ENCODE assay signal across 8 cellular contexts in the genomic region with DNA sequence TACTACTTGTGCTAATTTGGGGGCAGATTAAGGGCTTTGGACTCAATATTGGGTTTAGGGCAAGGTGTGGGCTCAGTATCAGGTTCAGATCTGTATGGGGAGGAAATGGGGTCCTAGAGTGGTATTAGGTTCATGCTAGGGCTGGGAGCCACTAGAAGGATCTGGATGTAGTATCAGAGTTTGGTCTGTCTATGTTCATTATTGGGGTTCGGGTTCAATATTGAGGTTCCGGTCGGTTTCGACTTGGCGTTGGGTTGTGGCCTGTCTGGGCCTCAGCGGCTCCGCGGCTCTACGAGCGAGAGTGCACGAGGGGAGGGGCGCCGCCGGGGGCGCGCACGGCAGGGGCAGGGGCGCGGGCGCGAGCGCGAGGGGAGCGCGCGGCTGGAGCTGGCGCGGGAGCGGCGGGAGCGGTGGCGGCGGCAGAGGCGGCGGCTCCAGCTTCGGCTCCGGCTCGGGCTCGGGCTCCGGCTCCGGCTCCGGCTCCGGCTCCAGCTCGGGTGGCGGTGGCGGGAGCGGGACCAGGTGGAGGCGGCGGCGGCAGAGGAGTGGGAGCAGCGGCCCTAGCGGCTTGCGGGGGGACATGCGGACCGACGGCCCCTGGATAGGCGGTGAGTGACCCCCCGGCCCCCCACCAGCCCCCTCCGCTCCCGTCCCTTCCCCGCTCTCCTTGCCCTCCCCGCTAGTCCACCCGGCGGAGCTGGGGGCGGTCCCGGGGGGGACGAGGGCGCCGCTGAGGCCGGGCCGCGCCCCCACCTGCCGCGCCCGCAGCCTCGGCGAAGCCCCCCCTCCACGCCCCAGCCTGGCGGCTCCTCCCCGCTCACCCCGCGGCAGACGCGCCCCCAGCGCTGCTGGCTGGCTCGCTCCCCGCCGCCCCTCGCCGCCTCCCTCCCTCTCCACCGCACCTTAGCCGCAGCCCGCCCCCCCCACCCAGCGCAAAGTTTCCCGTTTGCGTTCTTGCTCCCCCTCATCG. TPM values are rescaled to one million over a fixed set of nuclear protein-coding genes. Genes with fewer than 3 reads are reported as not detected.
DNase-seq lines count a peak whose midpoint lies in the region; ATAC-seq and TF ChIP-seq lines count a peak whose summit lies in the region.

A gene (plus strand): TSS at position 401 of the 970 bp plus-strand sequence. CDS start 14,193 bp downstream, outside the sequence.

- H3K9me3 Mint-ChIP-seq in MCF 10A (ENCODE audit: unreplicated experiment), result no peaks in the 10 kb centered on the region

- H3K27me3 Mint-ChIP-seq in MCF 10A (ENCODE audit: insufficient read depth, unreplicated experiment), result no peaks in the 10 kb centered on the region

- no peak for TF ChIP-seq CTCF in RWPE1 (conservative IDR thresholded peaks at IDR 0.05; ENCODE audit: low read depth)
- TF ChIP-seq CTCF in MCF 10A (IDR thresholded peaks at IDR 0.05; ENCODE audit: unreplicated experiment), result no peak

- peaks cover 37% of the 10 kb centered on the region for H3K4me1 Mint-ChIP-seq in MCF 10A (ENCODE audit: insufficient read depth, unreplicated experiment)

- peak in 12 of 14 donors; percentile 28 to 80 (median 51) for DNase-seq in C1 segment of cervical spinal cord (lab: John Stamatoyannopoulos, UW)
- peak; percentile 58 for DNase-seq in HPDE6-E6E7 (ENCODE audit: extremely low spot score)
- peak; percentile 74 for DNase-seq in RWPE1 (ENCODE audit: low spot score)
- DNase-seq in MCF 10A (ENCODE audit: unreplicated experiment), result peak; percentile 42
- DNase-seq in renal cortical epithelial cell (ENCODE audit: low read depth), result no peak
- DNase-seq in activated CD4-positive, CD25-positive, alpha-beta regulatory T cell treated with anti-CD3 and anti-CD28 coated beads, Interleukin-2, amount 50 U/mL, for 72 hours, result no peak

- no TSS peak for BruUV-seq in MCF 10A (replicated peaks; lab: Mats Ljungman, UMichigan)

- H3K27ac ChIP-seq in RWPE1, result peak within 1 kb of the TSS; percentile 92

- POLR2A ChIA-PET in RWPE1 (lab: Yijun Ruan, JAX; ENCODE audit: low non-redundant PET) (interaction anchor here (0.9 to 1.0 kb wide), 2 partner anchors 11 to 120 kb away, joined by 3 to 7 read pairs; a partner anchor contains a TSS), MCF 10A (lab: Yijun Ruan, JAX) (interaction anchor here (0.6 to 2.6 kb wide), 11 partner anchors 11 to 233 kb away, joined by 3 to 50 read pairs (median 4); a partner anchor contains a TSS)

- CTCF ChIA-PET in RWPE1 (lab: Yijun Ruan, JAX) (interaction anchor here (1.0 to 1.5 kb wide), 2 partner anchors 20 to 157 kb away, joined by 3 to 6 read pairs; no protein-coding TSS in a partner anchor), MCF 10A (lab: Yijun Ruan, JAX) (interaction anchor here (0.6 to 1.9 kb wide), 10 partner anchors 15 to 503 kb away, joined by 3 to 7 read pairs (median 5); no protein-coding TSS in a partner anchor)

- intact Hi-C loops in MCF 10A (cut with micrococcal nuclease), result no loop called here

- H3K4me3 ChIP-seq in iPS-11a (ENCODE audit: low read depth, low read length), result peak within 1 kb of the TSS; percentile 78

- H3K4me3 Mint-ChIP-seq in MCF 10A (ENCODE audit: unreplicated experiment), result peak within 1 kb of the TSS; percentile 96

- H3K27ac Mint-ChIP-seq in MCF 10A (ENCODE audit: low read depth, unreplicated experiment), result peak within 1 kb of the TSS; percentile 91

- no peaks in the 10 kb centered on the region for H3K36me3 Mint-ChIP-seq in MCF 10A (ENCODE audit: insufficient read depth, unreplicated experiment)

- ATAC-seq in GM18867 (IDR thresholded peaks at IDR 0.05; ENCODE audit: unreplicated experiment), result no peak

RNA-seq across cellular contexts. Expression of the gene that starts here (rescaled TPM):
- total RNA-seq in MCF 10A (2022) (67.2 and 87.1 TPM in 2 replicates), renal cortical epithelial cell (128 and 259 TPM in 2 replicates)

Comparison
In these comparisons a context has a peak if more than half of its experiments do, and no peak if none do; other contexts are left out.
1. DNase-seq: peak in C1 segment of cervical spinal cord (12 of 14), HPDE6-E6E7 (single experiment), RWPE1 (single experiment) and MCF 10A (single experiment); none in renal cortical epithelial cell (single experiment) and activated CD4-positive, CD25-positive, alpha-beta regulatory T cell treated with anti-CD3 and anti-CD28 coated beads, Interleukin-2, amount 50 U/mL, for 72 hours (single experiment).